Comparison of ENCODE assay signal across 8 cellular contexts in the genomic region with DNA sequence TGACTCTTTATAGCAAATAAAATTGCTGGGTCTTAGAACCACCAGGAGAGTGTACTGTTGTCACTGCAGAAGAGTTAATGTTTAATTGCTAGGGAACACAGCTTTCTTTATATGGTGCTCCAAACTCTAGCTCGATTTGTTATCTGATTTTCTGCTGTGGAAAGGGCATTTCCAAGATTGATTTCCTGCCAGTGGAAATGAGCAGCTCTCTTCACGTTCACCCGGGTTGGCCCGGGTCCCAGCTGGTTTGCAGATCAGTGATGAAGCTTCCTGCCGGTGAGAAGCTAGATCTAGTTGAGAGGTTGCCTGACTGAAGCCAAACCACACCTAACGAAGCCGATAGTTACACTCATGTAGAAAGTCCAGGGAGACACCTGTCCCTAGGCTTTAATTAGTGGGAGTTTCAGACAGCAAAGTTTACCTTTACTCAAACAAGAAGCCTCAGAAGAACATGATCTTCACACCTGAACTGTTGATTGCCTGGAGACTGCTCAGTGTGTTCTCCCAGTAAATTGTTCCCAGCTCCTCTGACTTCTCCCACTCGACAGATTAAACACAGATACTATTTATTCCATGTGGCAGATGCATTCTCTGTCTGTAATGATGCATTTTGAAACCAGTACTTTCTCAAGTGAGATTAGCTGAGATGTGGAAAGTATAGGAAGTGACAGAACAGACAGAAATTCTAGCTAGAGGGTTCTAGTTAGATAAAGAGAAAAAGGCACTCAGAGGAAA. TPM values are rescaled to one million over a fixed set of nuclear protein-coding genes. Genes with fewer than 3 reads are reported as not detected.
DNase-seq lines count a peak whose midpoint lies in the region; ATAC-seq, FAIRE-seq and TF ChIP-seq lines count a peak whose summit lies in the region.

No MANE protein-coding gene starts in this region.

- H3K27ac Mint-ChIP-seq in mesothelial cell of epicardium (peak overlapping the region; percentile 54), glutamatergic neuron (ENCODE audit: unreplicated experiment) (no peak overlapping the region)

- FAIRE-seq in bronchial epithelial cell (lab: Jason Lieb, UNC) = no peak

- no peaks in the 10 kb centered on the region for H3K36me3 ChIP-seq in bronchial epithelial cell (ENCODE audit: control insufficient read depth, insufficient read depth, low read length)

- CTCF ChIA-PET in GM10248 (lab: Yijun Ruan, JAX) = interaction anchor here (0.7 to 10.0 kb wide), 15 partner anchors 8 to 274 kb away, joined by 3 to 99 read pairs (median 5); partner anchors contain the start of gene PAQR8

- H3K9me3 Mint-ChIP-seq in mesothelial cell of epicardium (peaks cover 10% of the 10 kb centered on the region), glutamatergic neuron (ENCODE audit: unreplicated experiment) (no peaks in the 10 kb centered on the region)

- POLR2A ChIA-PET in GM10248 (lab: Yijun Ruan, JAX) = interaction anchor here (0.9 kb wide), 1 partner anchor 28 kb away, joined by 6 read pairs; the partner anchor contains the start of gene PAQR8

- no peak overlapping the region for H3K4me3 ChIP-seq in bronchial epithelial cell (ENCODE audit: low read depth, low read length)

- peaks cover 12% of the 10 kb centered on the region for H3K36me3 Mint-ChIP-seq in mesothelial cell of epicardium
- H3K36me3 Mint-ChIP-seq in glutamatergic neuron (ENCODE audit: unreplicated experiment) = no peaks in the 10 kb centered on the region

- no peaks in the 10 kb centered on the region for H3K27me3 ChIP-seq in bronchial epithelial cell (ENCODE audit: control insufficient read depth, insufficient read depth, low read length)

- H3K27me3 Mint-ChIP-seq in mesothelial cell of epicardium (ENCODE audit: low read depth) (no peaks in the 10 kb centered on the region), glutamatergic neuron (ENCODE audit: unreplicated experiment) (no peaks in the 10 kb centered on the region)

- H3K4me1 Mint-ChIP-seq in mesothelial cell of epicardium = peaks cover 21% of the 10 kb centered on the region
- no peaks in the 10 kb centered on the region for H3K4me1 Mint-ChIP-seq in glutamatergic neuron (ENCODE audit: low read depth, unreplicated experiment)

- no peak for TF ChIP-seq CTCF in GM10248 (IDR thresholded peaks at IDR 0.05; ENCODE audit: control extremely low read depth, extremely low read depth, low read depth, missing control alignments)
- TF ChIP-seq CTCF in bronchial epithelial cell (IDR thresholded peaks at IDR 0.05; ENCODE audit: insufficient read depth, low read length, severe bottlenecking) = no peak
- TF ChIP-seq CTCF in mesothelial cell of epicardium (IDR thresholded peaks at IDR 0.05; ENCODE audit: unreplicated experiment) = no peak
- TF ChIP-seq CTCF in glutamatergic neuron (IDR thresholded peaks at IDR 0.05; ENCODE audit: partially characterized antibody, unreplicated experiment) = no peak

- peak; percentile 56 for DNase-seq in GM10248 (ENCODE audit: extremely low spot score)
- DNase-seq in HT-29 (ENCODE audit: low spot score) = peak; percentile 88
- DNase-seq in T-helper 1 cell = peak in 4 of 5 donors; percentile 18 to 73 (median 50)
- peak; percentile 51 for DNase-seq in bronchial epithelial cell (ENCODE audit: low read depth)
- no peak for DNase-seq in mesothelial cell of epicardium (ENCODE audit: low spot score in 2 of 2, unreplicated experiment in 2 of 2)
- DNase-seq in glutamatergic neuron = no peak
- no peak for DNase-seq in OCI-M2 (lab: John Stamatoyannopoulos, UW; ENCODE audit: unreplicated experiment)

- ATAC-seq in GM21423 (IDR thresholded peaks at IDR 0.05; ENCODE audit: unreplicated experiment) = peak; percentile 65

- H3K4me3 Mint-ChIP-seq in mesothelial cell of epicardium (no peak overlapping the region), glutamatergic neuron (ENCODE audit: unreplicated experiment) (no peak overlapping the region)

RNA-seq across cellular contexts. Expression of gene PAQR8, which starts 27.8 kb away (rescaled TPM):
- 0.89 and 1.3 TPM in 2 replicates for total RNA-seq in HT-29 (2014; rRNA removed; shearing (Covaris generic))
- total RNA-seq in bronchial epithelial cell (1.3 and 5.6 TPM in 2 replicates), mesothelial cell of epicardium (9.5 to 9.7 TPM (median 9.5 TPM) in 3 replicates), glutamatergic neuron (ENCODE audit: unreplicated experiment) (2.7 TPM)

RNA-seq across cellular contexts. Expression of gene EFHC1, which starts 30.3 kb away (rescaled TPM):
- 9.1 and 9.4 TPM in 2 replicates for total RNA-seq in HT-29 (2014; rRNA removed; shearing (Covaris generic))
- total RNA-seq in bronchial epithelial cell = 4.5 and 6.6 TPM in 2 replicates
- total RNA-seq in mesothelial cell of epicardium = 33.0 to 36.1 TPM (median 34.4 TPM) in 3 replicates
- total RNA-seq in glutamatergic neuron (ENCODE audit: unreplicated experiment) = 25.6 TPM

Comparison
In these comparisons a context has a peak if more than half of its experiments do, and no peak if none do; other contexts are left out.
1. DNase-seq: peak in GM10248 (single experiment), HT-29 (single experiment), T-helper 1 cell (4 of 5) and bronchial epithelial cell (single experiment); none in mesothelial cell of epicardium (0 of 2), glutamatergic neuron (single experiment) and OCI-M2 (single experiment).